ENCODE assay signal across 15 cellular contexts in the genomic region with DNA sequence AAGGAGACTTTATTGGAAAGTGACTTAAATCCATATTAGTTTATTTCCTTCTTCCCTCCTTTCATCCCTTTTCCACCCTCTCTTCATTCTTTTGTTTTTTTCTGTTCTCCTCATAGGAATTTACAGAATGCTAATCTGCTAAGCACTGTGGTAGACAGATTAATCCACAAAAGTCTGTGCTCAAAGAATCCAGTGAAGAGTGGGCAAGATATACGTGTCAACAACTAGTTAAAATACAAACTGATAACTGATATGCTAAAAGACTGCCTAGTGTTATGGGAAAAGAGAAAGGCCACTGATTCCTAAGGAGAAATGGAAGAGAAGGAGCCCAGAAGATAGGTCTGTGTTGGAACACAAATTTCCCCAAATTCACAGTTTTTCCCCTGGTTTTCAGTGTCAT.
DNase-seq lines count a peak whose midpoint lies in the region; ATAC-seq, FAIRE-seq and TF ChIP-seq lines count a peak whose summit lies in the region.
"Had no signal": no experiment of that assay in that cellular context is flagged by ENCODE, and none has a peak within 500 bp of the region (broad histone marks: within the 10 kb centered on the region; RNA-seq: fewer than 3 reads in every experiment).

No MANE protein-coding gene starts in this region.

- no peaks in the 10 kb centered on the region; the same call in 2 of the 3 replicates for H3K79me2 ChIP-seq in K562 (ENCODE audit: control insufficient read depth, insufficient read depth, low read length)

- in situ Hi-C loops in K562 (cut with MboI), result no loop called here

- intact Hi-C loops in K562 (cut with micrococcal nuclease) (loop anchor here (5.0 kb wide), 1 partner anchor 539 kb away; no protein-coding TSS in a partner anchor), natural killer cell (cut with micrococcal nuclease) (no loop called here)

- FAIRE-seq in GM12891 (lab: Jason Lieb, UNC), result no peak
- FAIRE-seq in K562 (lab: Jason Lieb, UNC), result no peak

- POLR2A ChIA-PET in K562 (lab: Yijun Ruan, JAX), result no interaction called here

- peaks cover 0 to 2% (median 0%) of the 10 kb centered on the region in 7 donors for H3K9me3 Mint-ChIP-seq in CD4-positive, CD25-positive, alpha-beta regulatory T cell
- peaks cover 0 to 2% of the 10 kb centered on the region in 2 donors for H3K9me3 Mint-ChIP-seq in natural killer cell

- TF ChIP-seq POLR2A in GM12891 (IDR thresholded peaks at IDR 0.05; ENCODE audit: low read depth, low read length), result peak; percentile 48
- TF ChIP-seq POLR2A in K562 (conservative IDR thresholded peaks at IDR 0.05), result peak; percentile 22; the same call in 1 of the 2 replicates

- H3K36me3 ChIP-seq in CD4-positive, CD25-positive, alpha-beta regulatory T cell (ENCODE audit: control insufficient read depth, insufficient read depth, low read length), result peaks cover under 1% of the 10 kb centered on the region
- peaks cover 11% of the 10 kb centered on the region; the same call in 1 of the 3 replicates for H3K36me3 ChIP-seq in K562 (ENCODE audit: control insufficient read depth, insufficient read depth, low read length)

- H2AFZ ChIP-seq in K562 (ENCODE audit: low read depth, low read length), result no peak overlapping the region

- ATAC-seq in CD4-positive, CD25-positive, alpha-beta regulatory T cell (ENCODE audit: low read depth in 2 of 2), result no peak
- ATAC-seq in K562 (no peak), natural killer cell (no peak)

- H3K4me3 Mint-ChIP-seq in CD4-positive, CD25-positive, alpha-beta regulatory T cell, result peak overlapping the region in 2 of 4 donors; percentile 57 to 59
- no peak overlapping the region for H3K4me3 Mint-ChIP-seq in natural killer cell
- H3K4me3 Mint-ChIP-seq: H9 had no signal

- H3K9me3 ChIP-seq in CD4-positive, CD25-positive, alpha-beta regulatory T cell (ENCODE audit: control insufficient read depth in 2 of 2, low read length in 2 of 2), result peaks cover 3 to 5% of the 10 kb centered on the region in 2 experiments
- H3K9me3 ChIP-seq in K562 (replicated peaks; ENCODE audit: control insufficient read depth, insufficient read depth, low read depth, low read length), result no peaks in the 10 kb centered on the region

- peaks cover 5% of the 10 kb centered on the region for H3K4me1 ChIP-seq in CD4-positive, CD25-positive, alpha-beta regulatory T cell (ENCODE audit: control insufficient read depth, insufficient read depth, low read length, poor library complexity, severe bottlenecking)
- H3K4me1 ChIP-seq in K562 (replicated peaks in 1 of 2; ENCODE audit: control insufficient read depth in 2 of 2, insufficient read depth in 2 of 2, low read length in 2 of 2), result no peaks in the 10 kb centered on the region; a peak in 1 of 5 replicates

- CTCF ChIA-PET in K562 (lab: Yijun Ruan, JAX; ENCODE audit: low intra/inter-chr PET ratio), result interaction anchor here (0.6 to 0.7 kb wide), 2 partner anchors 451 to 1244 kb away, joined by 3 to 4 read pairs; no protein-coding TSS in a partner anchor

- no peak for TF ChIP-seq EP300 in K562 (IDR thresholded peaks at IDR 0.05; ENCODE audit: low read length)

- H3K4me1 Mint-ChIP-seq in CD4-positive, CD25-positive, alpha-beta regulatory T cell, result peaks cover 21 to 28% (median 25%) of the 10 kb centered on the region in 4 donors
- peaks cover 13 to 21% of the 10 kb centered on the region in 2 donors for H3K4me1 Mint-ChIP-seq in natural killer cell

- H3K9ac ChIP-seq in K562 (ENCODE audit: insufficient read depth in 1 of 2, low read depth in 2 of 2, low read length in 2 of 2), result no peak overlapping the region

- H3K27me3 Mint-ChIP-seq in CD4-positive, CD25-positive, alpha-beta regulatory T cell, result peaks cover 22% of the 10 kb centered on the region
- H3K27me3 Mint-ChIP-seq in natural killer cell (ENCODE audit: low read depth in 2 of 2), result no peaks in the 10 kb centered on the region

- peak overlapping the region in 1 of 3 donors; percentile 66 for H3K27ac Mint-ChIP-seq in CD4-positive, CD25-positive, alpha-beta regulatory T cell
- peak overlapping the region; percentile 77 to 78 for H3K27ac Mint-ChIP-seq in natural killer cell
- H3K27ac Mint-ChIP-seq: H9 had no signal

- peak overlapping the region; percentile 68 for H3K27ac ChIP-seq in CD4-positive, CD25-positive, alpha-beta regulatory T cell (ENCODE audit: insufficient read depth, low read length, poor library complexity, severe bottlenecking)
- H3K27ac ChIP-seq in K562 (ENCODE audit: extremely low read depth, low read depth, low read length), result no peak overlapping the region

- peaks cover 4% of the 10 kb centered on the region for H3K36me3 Mint-ChIP-seq in CD4-positive, CD25-positive, alpha-beta regulatory T cell
- H3K36me3 Mint-ChIP-seq in natural killer cell, result no peaks in the 10 kb centered on the region

- TF ChIP-seq CTCF in K562 (IDR thresholded peaks at IDR 0.05 in 2 of 3, conservative IDR thresholded peaks at IDR 0.05 in 1 of 3; ENCODE audit: insufficient read depth in 2 of 3, low read depth in 1 of 3, low read length in 3 of 3), result no peak
- TF ChIP-seq CTCF in natural killer cell (IDR thresholded peaks at IDR 0.05), result no peak

- H3K27me3 ChIP-seq in CD4-positive, CD25-positive, alpha-beta regulatory T cell (ENCODE audit: control insufficient read depth, insufficient read depth, low read length), result no peaks in the 10 kb centered on the region
- H3K27me3 ChIP-seq in K562 (ENCODE audit: control insufficient read depth in 2 of 2, insufficient read depth in 2 of 2, low read length in 2 of 2), result no peaks in the 10 kb centered on the region

- no peak for TF ChIP-seq RAD21 in K562 (CRISPR knock-in tag; conservative IDR thresholded peaks at IDR 0.05 in 1 of 2, IDR thresholded peaks at IDR 0.05 in 1 of 2)

- no peaks in the 10 kb centered on the region for H4K20me1 ChIP-seq in K562 (replicated peaks; ENCODE audit: control insufficient read depth, insufficient read depth, low read length)

- DNase-seq in CD4-positive, CD25-positive, alpha-beta regulatory T cell, result no peak
- DNase-seq in GM12891 (ENCODE audit: insufficient read length, low spot score) (no peak), K562 (ENCODE audit: extremely low read depth in 1 of 4, low spot score in 3 of 4) (no peak), natural killer cell (no peak), SKM-1 (lab: John Stamatoyannopoulos, UW; ENCODE audit: unreplicated experiment) (no peak), NCI-H1048 (lab: John Stamatoyannopoulos, UW) (no peak), NCI-H748 (lab: John Stamatoyannopoulos, UW; ENCODE audit: unreplicated experiment) (no peak)
- DNase-seq: EL, H9, MV-4-11, NCI-H1436 treated with DMSO at 0.1 percent for 48 hours, NCI-H2081, NCI-H2227 treated with DMSO at 0.1 percent for 48 hours, NCI-H526, PC-3 had no signal

- no peaks in the 10 kb centered on the region for H3K9me1 ChIP-seq in K562 (ENCODE audit: control insufficient read depth, insufficient read depth, low read length)

- BruUV-seq in K562 (replicated peaks; lab: Mats Ljungman, UMichigan), result no TSS peak

- no peak overlapping the region for H3K4me3 ChIP-seq in CD4-positive, CD25-positive, alpha-beta regulatory T cell (ENCODE audit: low read depth, low read length)
- H3K4me3 ChIP-seq in K562, result no peak overlapping the region

- WGBS in K562 (ENCODE audit: insufficient coverage, low coverage, missing lambda C conversion rate), result 13% methylated on average over 1 of the region's 1 CpG

- no peak overlapping the region for H3K4me2 ChIP-seq in K562 (ENCODE audit: insufficient read depth, low read length)

TF ChIP-seq in GM12891, 5 proteins besides CTCF, POLR2A, EP300 and RAD21:
- TF ChIP-seq SPI1 (IDR thresholded peaks at IDR 0.05; ENCODE audit: low read depth, low read length) (no peak), POLR2AphosphoS5 (IDR thresholded peaks at IDR 0.05; ENCODE audit: low read depth, low read length) (no peak)

TF ChIP-seq in K562, 482 proteins besides CTCF, POLR2A, EP300 and RAD21 (continues in another document):
- TF ChIP-seq HMBOX1 (IDR thresholded peaks at IDR 0.05), result peak; percentile 62; the same call in 1 of the 2 replicates
